ENCODE assay signal across 8 cellular contexts in the genomic region with DNA sequence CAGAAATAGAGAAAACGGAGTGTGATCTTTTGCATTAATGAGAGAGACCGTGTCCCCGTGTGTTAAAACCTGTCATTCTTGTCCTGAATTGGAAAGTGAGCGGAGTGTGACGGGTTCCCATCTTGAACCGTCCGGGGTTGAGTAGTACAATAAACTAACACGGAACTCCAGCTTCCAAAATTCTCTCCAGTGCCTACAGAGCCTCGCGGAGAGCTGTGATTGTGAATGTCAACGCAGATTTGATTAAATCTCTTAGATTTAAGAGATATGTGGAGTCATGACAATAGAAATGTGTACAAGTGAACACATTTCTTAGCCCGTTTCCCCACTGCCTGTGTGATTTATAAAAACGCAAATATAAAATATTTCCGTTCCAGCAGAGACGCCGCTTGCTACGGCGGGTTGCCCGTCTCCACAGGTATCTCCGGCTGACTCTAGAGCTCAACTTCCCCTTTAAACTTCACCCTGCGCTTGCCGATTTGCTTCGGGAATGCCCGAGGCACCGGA. TPM values are rescaled to one million over a fixed set of nuclear protein-coding genes. Genes with fewer than 3 reads are reported as not detected.
DNase-seq lines count a peak whose midpoint lies in the region; ATAC-seq and TF ChIP-seq lines count a peak whose summit lies in the region.

No MANE protein-coding gene starts in this region.

- H3K27ac ChIP-seq in thoracic aorta = peak overlapping the region; percentile 88 to 96

- peaks cover 7 to 39% of the 10 kb centered on the region in 2 donors for H3K4me1 ChIP-seq in thoracic aorta (ENCODE audit: control insufficient read depth in 1 of 2, low read depth in 2 of 2)

- peak; percentile 26 for DNase-seq in activated T-cell treated with anti-CD3 and anti-CD28 coated beads for 24 hours (ENCODE audit: low read depth)
- DNase-seq in activated T-cell treated with anti-CD3 and anti-CD28 coated beads, Interleukin-2, amount 50 U/mL, for 1 hour = no peak
- peak; percentile 16 for DNase-seq in NCI-H1105 (lab: John Stamatoyannopoulos, UW)
- DNase-seq in activated CD4-positive, alpha-beta T cell treated with anti-CD3 and anti-CD28 coated beads, Interleukin-2, amount 10 ng/mL, durations not matched to agents 7 days and 5 days = peak; percentile 31
- peak; percentile 54 for DNase-seq in epithelial cell of esophagus (ENCODE audit: low read depth)
- peak; percentile 34 for DNase-seq in mucosa of gallbladder (ENCODE audit: low spot score)
- no peak for DNase-seq in thoracic aorta (ENCODE audit: low spot score)

- H3K4me1 Mint-ChIP-seq in activated CD4-positive, alpha-beta T cell treated with anti-CD3 and anti-CD28 coated beads, Interleukin-2, amount 10 ng/mL, durations not matched to agents 7 days and 5 days = peaks cover 40% of the 10 kb centered on the region

- H3K4me3 Mint-ChIP-seq in activated CD4-positive, alpha-beta T cell treated with anti-CD3 and anti-CD28 coated beads, Interleukin-2, amount 10 ng/mL, durations not matched to agents 7 days and 5 days = peak overlapping the region; percentile 100

- H3K27me3 Mint-ChIP-seq in activated CD4-positive, alpha-beta T cell treated with anti-CD3 and anti-CD28 coated beads, Interleukin-2, amount 10 ng/mL, durations not matched to agents 7 days and 5 days = no peaks in the 10 kb centered on the region

- H3K4me3 ChIP-seq in epithelial cell of esophagus (ENCODE audit: low read length) (peak overlapping the region; percentile 92), thoracic aorta (peak overlapping the region; percentile 96)

- TF ChIP-seq CTCF in epithelial cell of esophagus (IDR thresholded peaks at IDR 0.05; ENCODE audit: insufficient read depth, low read depth, low read length, missing control alignments) = no peak
- TF ChIP-seq CTCF in thoracic aorta (IDR thresholded peaks at IDR 0.05) = no peak

- POLR2A ChIA-PET in activated CD4-positive, alpha-beta T cell treated with anti-CD3 and anti-CD28 coated beads, Interleukin-2, amount 10 ng/mL, durations not matched to agents 7 days and 5 days (lab: Charles Lee) = interaction anchor here (1.0 kb wide), 1 partner anchor 256 kb away, joined by 7 read pairs; a partner anchor contains a TSS

- peaks cover 16% of the 10 kb centered on the region for H3K36me3 ChIP-seq in thoracic aorta

- ATAC-seq in HG02610 (IDR thresholded peaks at IDR 0.05; ENCODE audit: unreplicated experiment) = peak; percentile 40
- peak; percentile 64 for ATAC-seq in thoracic aorta (ENCODE audit: insufficient number of reproducible peaks, low FRiP score, low read depth)

- peak overlapping the region; percentile 100 for H3K27ac Mint-ChIP-seq in activated CD4-positive, alpha-beta T cell treated with anti-CD3 and anti-CD28 coated beads, Interleukin-2, amount 10 ng/mL, durations not matched to agents 7 days and 5 days

- CTCF ChIA-PET in activated CD4-positive, alpha-beta T cell treated with anti-CD3 and anti-CD28 coated beads, Interleukin-2, amount 10 ng/mL, durations not matched to agents 7 days and 5 days (lab: Charles Lee) = interaction anchor here (0.7 to 1.3 kb wide), 4 partner anchors 9 to 357 kb away, joined by 3 to 5 read pairs (median 4); no protein-coding TSS in a partner anchor

- H3K36me3 Mint-ChIP-seq in activated CD4-positive, alpha-beta T cell treated with anti-CD3 and anti-CD28 coated beads, Interleukin-2, amount 10 ng/mL, durations not matched to agents 7 days and 5 days (ENCODE audit: low read depth) = peaks cover 33% of the 10 kb centered on the region

- H3K9me3 Mint-ChIP-seq in activated CD4-positive, alpha-beta T cell treated with anti-CD3 and anti-CD28 coated beads, Interleukin-2, amount 10 ng/mL, durations not matched to agents 7 days and 5 days = no peaks in the 10 kb centered on the region

- no peaks in the 10 kb centered on the region for H3K9me3 ChIP-seq in thoracic aorta

- no peaks in the 10 kb centered on the region for H3K27me3 ChIP-seq in thoracic aorta (replicated peaks; ENCODE audit: insufficient read depth)

RNA-seq across cellular contexts. Expression of a gene that starts 0.5 kb away (rescaled TPM):
- 10 to 100 TPM; 68.0 to 72.5 TPM for total RNA-seq in activated CD4-positive, alpha-beta T cell treated with anti-CD3 and anti-CD28 coated beads, Interleukin-2, amount 10 ng/mL, durations not matched to agents 7 days and 5 days
- total RNA-seq in mucosa of gallbladder (45.2 TPM), thoracic aorta (10 to 100 TPM; 24.5 to 87.6 TPM)

Comparison
In these comparisons a context has a peak if more than half of its experiments do, and no peak if none do; other contexts are left out.
1. DNase-seq: peak in activated T-cell treated with anti-CD3 and anti-CD28 coated beads for 24 hours (single experiment), NCI-H1105 (single experiment), activated CD4-positive, alpha-beta T cell treated with anti-CD3 and anti-CD28 coated beads, Interleukin-2, amount 10 ng/mL, durations not matched to agents 7 days and 5 days (single experiment), epithelial cell of esophagus (single experiment) and mucosa of gallbladder (single experiment); none in activated T-cell treated with anti-CD3 and anti-CD28 coated beads, Interleukin-2, amount 50 U/mL, for 1 hour (single experiment) and thoracic aorta (single experiment).